Comparison of ENCODE assay signal across 9 cellular contexts in genomic region chr17:2064511-2064910, GRCh38. TPM values are rescaled to one million over a fixed set of nuclear protein-coding genes. Genes with fewer than 3 reads are reported as not detected.
DNase-seq lines count a peak whose midpoint lies in the region; ATAC-seq and TF ChIP-seq lines count a peak whose summit lies in the region.
"Had no signal": no experiment of that assay in that cellular context is flagged by ENCODE, and none has a peak within 500 bp of the region (broad histone marks: within the 10 kb centered on the region; RNA-seq: fewer than 3 reads in every experiment).

No MANE protein-coding gene starts in this region.

- peak overlapping the region; percentile 57 for H2AK5ac ChIP-seq in mesendoderm (ENCODE audit: low read length)

- H3K79me2 ChIP-seq in mesendoderm (ENCODE audit: control insufficient read depth, insufficient read depth, low read length) = no peaks in the 10 kb centered on the region

- CTCF ChIA-PET in activated CD8-positive, alpha-beta memory T cell treated with anti-CD3 and anti-CD28 coated beads, Interleukin-2, amount 10 ng/mL, durations not matched to agents 7 days and 5 days (lab: Charles Lee) = interaction anchor here (0.6 to 13.6 kb wide), 18 partner anchors 10 to 272 kb away, joined by 3 to 401 read pairs (median 5); partner anchors contain the start of genes HIC1 and TSR1

- no peak overlapping the region for H2BK120ac ChIP-seq in mesendoderm (ENCODE audit: low read depth, low read length)

- peaks cover 53% of the 10 kb centered on the region for H3K36me3 Mint-ChIP-seq in activated CD8-positive, alpha-beta memory T cell treated with anti-CD3 and anti-CD28 coated beads, Interleukin-2, amount 10 ng/mL, durations not matched to agents 7 days and 5 days
- peaks cover 11% of the 10 kb centered on the region for H3K36me3 Mint-ChIP-seq in chondrocyte (ENCODE audit: low read depth)

- no peak overlapping the region for H4K5ac ChIP-seq in mesendoderm (ENCODE audit: low read length)

- intact Hi-C loops in tibial artery (cut with DNase I; ENCODE audit: low total_unique reads) = no loop called here

- no peaks in the 10 kb centered on the region for H3K27me3 Mint-ChIP-seq in activated CD8-positive, alpha-beta memory T cell treated with anti-CD3 and anti-CD28 coated beads, Interleukin-2, amount 10 ng/mL, durations not matched to agents 7 days and 5 days
- no peaks in the 10 kb centered on the region for H3K27me3 Mint-ChIP-seq in chondrocyte (ENCODE audit: low read depth)

- no peak overlapping the region for H3K27ac ChIP-seq in mesendoderm (ENCODE audit: low read depth, low read length)
- peak overlapping the region; percentile 58 to 59 for H3K27ac ChIP-seq in tibial artery
- no peak overlapping the region for H3K27ac ChIP-seq in effector memory CD4-positive, alpha-beta T cell (ENCODE audit: insufficient read depth, low read length, poor library complexity, severe bottlenecking)

- peak; percentile 31 for ATAC-seq in activated CD8-positive, alpha-beta memory T cell treated with anti-CD3 and anti-CD28 coated beads, Interleukin-2, amount 10 ng/mL, durations not matched to agents 7 days and 5 days
- no peak for ATAC-seq in GM19452 (IDR thresholded peaks at IDR 0.05; ENCODE audit: unreplicated experiment)

- H3K23ac ChIP-seq in mesendoderm (ENCODE audit: low read length) = no peak overlapping the region

- no peak overlapping the region for H4K8ac ChIP-seq in mesendoderm (ENCODE audit: low read depth, low read length)

- H3K4me2 ChIP-seq in mesendoderm (ENCODE audit: low read length) = no peak overlapping the region

- no peak overlapping the region for H3K18ac ChIP-seq in mesendoderm (ENCODE audit: low read length)

- H3K4me1 ChIP-seq in mesendoderm (ENCODE audit: control insufficient read depth, low read depth, low read length) (peaks cover 8% of the 10 kb centered on the region), tibial artery (peaks cover 0 to 59% (median 25%) of the 10 kb centered on the region in 4 donors)
- no peaks in the 10 kb centered on the region for H3K4me1 ChIP-seq in effector memory CD4-positive, alpha-beta T cell (ENCODE audit: control insufficient read depth, insufficient read depth, low read length, poor library complexity, severe bottlenecking)

- peaks cover 97% of the 10 kb centered on the region for H3K4me1 Mint-ChIP-seq in activated CD8-positive, alpha-beta memory T cell treated with anti-CD3 and anti-CD28 coated beads, Interleukin-2, amount 10 ng/mL, durations not matched to agents 7 days and 5 days
- peaks cover 81% of the 10 kb centered on the region for H3K4me1 Mint-ChIP-seq in chondrocyte (ENCODE audit: low read depth)

- TF ChIP-seq CTCF in chondrocyte (IDR thresholded peaks at IDR 0.05) (no peak), tibial artery (IDR thresholded peaks at IDR 0.05) (no peak)

- H2BK15ac ChIP-seq in mesendoderm (replicated peaks; ENCODE audit: low read depth) = no peak overlapping the region

- no peaks in the 10 kb centered on the region for H3K36me3 ChIP-seq in mesendoderm (ENCODE audit: control insufficient read depth, insufficient read depth, low read length)
- peaks cover 18 to 92% (median 42%) of the 10 kb centered on the region in 3 donors for H3K36me3 ChIP-seq in tibial artery
- peaks cover 72% of the 10 kb centered on the region for H3K36me3 ChIP-seq in effector memory CD4-positive, alpha-beta T cell (ENCODE audit: control insufficient read depth, insufficient read depth, low read length)

- H3K9me3 ChIP-seq in tibial artery = no peaks in the 10 kb centered on the region
- H3K9me3 ChIP-seq in effector memory CD4-positive, alpha-beta T cell (ENCODE audit: control insufficient read depth, low read length) = no peaks in the 10 kb centered on the region

- no CpG with 5 or more reads among the region's 6 CpGs for WGBS in mesendoderm (ENCODE audit: extremely low coverage, insufficient coverage, low lambda C conversion rate)

- H3K27me3 ChIP-seq in mesendoderm (ENCODE audit: insufficient read depth, low read length, poor library complexity) (no peaks in the 10 kb centered on the region), tibial artery (no peaks in the 10 kb centered on the region)
- H3K27me3 ChIP-seq in effector memory CD4-positive, alpha-beta T cell (replicated peaks; ENCODE audit: control insufficient read depth, insufficient read depth, low read length, poor library complexity, severe bottlenecking) = no peaks in the 10 kb centered on the region

- H3K9ac ChIP-seq in mesendoderm (ENCODE audit: low read length) = peak overlapping the region; percentile 21

- peak; percentile 78 for DNase-seq in activated CD8-positive, alpha-beta memory T cell treated with anti-CD3 and anti-CD28 coated beads, Interleukin-2, amount 10 ng/mL, durations not matched to agents 7 days and 5 days
- no peak for DNase-seq in activated CD8-positive, alpha-beta memory T cell treated with anti-CD3 and anti-CD28 coated beads, Interleukin-2, amount 50 U/mL, for 48 hours
- DNase-seq in chondrocyte (ENCODE audit: low spot score) (no peak), mesendoderm (no peak), tibial artery (no peak), AG08395 (ENCODE audit: low spot score) (no peak)
- no peak for DNase-seq in effector memory CD4-positive, alpha-beta T cell

- no peak overlapping the region for H3K4ac ChIP-seq in mesendoderm (ENCODE audit: low read depth, low read length)

- H3K79me1 ChIP-seq in mesendoderm (ENCODE audit: low read length) = no peaks in the 10 kb centered on the region

- H3K9me3 Mint-ChIP-seq in activated CD8-positive, alpha-beta memory T cell treated with anti-CD3 and anti-CD28 coated beads, Interleukin-2, amount 10 ng/mL, durations not matched to agents 7 days and 5 days (ENCODE audit: low read depth) = no peaks in the 10 kb centered on the region
- no peaks in the 10 kb centered on the region for H3K9me3 Mint-ChIP-seq in chondrocyte (ENCODE audit: low read depth)

- H3K4me3 ChIP-seq in mesendoderm (ENCODE audit: low read length) (no peak overlapping the region), tibial artery (no peak overlapping the region)
- no peak overlapping the region for H3K4me3 ChIP-seq in effector memory CD4-positive, alpha-beta T cell (ENCODE audit: insufficient read depth, low read depth, low read length, poor library complexity, severe bottlenecking)

- peak overlapping the region; percentile 96 for H3K27ac Mint-ChIP-seq in activated CD8-positive, alpha-beta memory T cell treated with anti-CD3 and anti-CD28 coated beads, Interleukin-2, amount 10 ng/mL, durations not matched to agents 7 days and 5 days
- peak overlapping the region; percentile 74 for H3K27ac Mint-ChIP-seq in chondrocyte (ENCODE audit: unreplicated experiment)

- no peak overlapping the region for H2BK5ac ChIP-seq in mesendoderm (ENCODE audit: low read length)

- peak overlapping the region; percentile 45 for H3K4me3 Mint-ChIP-seq in activated CD8-positive, alpha-beta memory T cell treated with anti-CD3 and anti-CD28 coated beads, Interleukin-2, amount 10 ng/mL, durations not matched to agents 7 days and 5 days
- no peak overlapping the region for H3K4me3 Mint-ChIP-seq in chondrocyte (ENCODE audit: unreplicated experiment)

- H3K56ac ChIP-seq in mesendoderm (ENCODE audit: low read length) = no peak overlapping the region

RNA-seq across cellular contexts. Expression of gene HIC1, which starts 9.6 kb away (rescaled TPM):
- 100 to 1,000 TPM in 1 of 2 experiments, 10 to 100 TPM in 1; 88.5 to 122 TPM for total RNA-seq in activated CD8-positive, alpha-beta memory T cell treated with anti-CD3 and anti-CD28 coated beads, Interleukin-2, amount 10 ng/mL, durations not matched to agents 7 days and 5 days
- total RNA-seq in chondrocyte = 3.3 to 9.0 TPM (median 8.8 TPM) in 3 replicates
- polyA plus RNA-seq in mesendoderm (2013, experiment 1 of 2) = 0.10 TPM
- polyA plus RNA-seq in mesendoderm (2013, experiment 2 of 2) = 0.10 TPM

RNA-seq across cellular contexts. Expression of gene OVCA2, which starts 22.7 kb away (rescaled TPM):
- total RNA-seq in activated CD8-positive, alpha-beta memory T cell treated with anti-CD3 and anti-CD28 coated beads, Interleukin-2, amount 10 ng/mL, durations not matched to agents 7 days and 5 days = 10 to 100 TPM; 31.7 to 42.2 TPM
- 26.6 to 30.2 TPM (median 30.1 TPM) in 3 replicates for total RNA-seq in chondrocyte
- polyA plus RNA-seq in mesendoderm (2013, experiment 1 of 2) = 43.4 TPM
- polyA plus RNA-seq in mesendoderm (2013, experiment 2 of 2) = 43.4 TPM

RNA-seq across cellular contexts. Expression of gene DPH1, which starts 34.6 kb away (rescaled TPM):
- total RNA-seq in activated CD8-positive, alpha-beta memory T cell treated with anti-CD3 and anti-CD28 coated beads, Interleukin-2, amount 10 ng/mL, durations not matched to agents 7 days and 5 days = 10 to 100 TPM; 29.2 to 37.5 TPM
- total RNA-seq in chondrocyte = 29.4 to 43.1 TPM (median 31.3 TPM) in 3 replicates
- polyA plus RNA-seq in mesendoderm (2013, experiment 1 of 2) = 20.0 TPM
- polyA plus RNA-seq in mesendoderm (2013, experiment 2 of 2) = 19.3 TPM

RNA-seq across cellular contexts. Expression of gene RTN4RL1, which starts 39.4 kb away (rescaled TPM):
- total RNA-seq in activated CD8-positive, alpha-beta memory T cell treated with anti-CD3 and anti-CD28 coated beads, Interleukin-2, amount 10 ng/mL, durations not matched to agents 7 days and 5 days = under 1 TPM; 0.09 to 0.45 TPM
- 0.47 to 0.95 TPM (median 0.68 TPM) in 3 replicates for total RNA-seq in chondrocyte
- 0.20 TPM for polyA plus RNA-seq in mesendoderm (2013, experiment 1 of 2)
- polyA plus RNA-seq in mesendoderm (2013, experiment 2 of 2) = 0.14 TPM
- total RNA-seq: epithelial cell of proximal tubule had no signal

Comparison
In these comparisons a context has a peak if more than half of its experiments do, and no peak if none do; other contexts are left out.
1. H3K27ac ChIP-seq: peak in tibial artery (2 of 2); none in mesendoderm (single experiment) and effector memory CD4-positive, alpha-beta T cell (single experiment).